In the genomic region with DNA sequence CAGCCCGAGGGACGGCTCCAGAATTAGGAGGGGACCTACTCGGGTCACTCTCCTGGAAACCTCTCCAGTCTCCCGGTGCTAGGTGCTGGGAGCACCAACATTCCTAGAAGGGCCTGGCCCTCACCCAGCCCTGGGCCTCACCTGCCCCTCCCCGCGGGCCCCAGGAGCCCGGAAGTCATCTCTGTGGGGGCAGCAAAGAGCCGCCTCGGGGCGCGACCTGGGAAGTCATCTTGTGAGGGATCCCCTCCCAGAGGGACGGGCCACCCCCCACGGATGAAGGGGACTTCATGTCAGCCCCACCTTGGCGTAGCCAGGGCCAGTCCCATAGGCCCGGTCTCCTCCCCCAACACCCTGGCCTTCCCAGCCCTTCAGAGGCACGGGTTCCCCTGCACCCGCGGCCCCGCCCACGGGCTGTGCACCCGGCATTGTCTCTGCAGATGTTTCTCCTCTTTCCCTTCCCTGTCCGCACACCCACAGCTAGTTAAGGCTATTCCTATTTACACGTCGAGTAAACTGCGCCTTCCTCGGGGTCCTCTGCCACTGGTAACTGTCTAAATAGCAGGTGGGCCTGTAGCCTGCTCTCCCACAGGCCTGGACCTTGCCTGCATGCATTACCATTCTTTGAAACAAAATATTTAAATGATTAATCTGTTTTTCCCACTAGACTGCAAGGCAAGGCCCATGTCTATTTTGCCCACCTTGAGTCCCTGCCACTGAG, we compare ENCODE assay signal across 1 cellular context.
TF ChIP-seq lines count a peak whose summit lies in the region.

No MANE protein-coding gene starts in this region.

TF ChIP-seq in GM12878, 131 proteins besides CTCF, POLR2A, EP300 and RAD21 (continued from another document and continues in another):
- TF ChIP-seq, protein P1, sequence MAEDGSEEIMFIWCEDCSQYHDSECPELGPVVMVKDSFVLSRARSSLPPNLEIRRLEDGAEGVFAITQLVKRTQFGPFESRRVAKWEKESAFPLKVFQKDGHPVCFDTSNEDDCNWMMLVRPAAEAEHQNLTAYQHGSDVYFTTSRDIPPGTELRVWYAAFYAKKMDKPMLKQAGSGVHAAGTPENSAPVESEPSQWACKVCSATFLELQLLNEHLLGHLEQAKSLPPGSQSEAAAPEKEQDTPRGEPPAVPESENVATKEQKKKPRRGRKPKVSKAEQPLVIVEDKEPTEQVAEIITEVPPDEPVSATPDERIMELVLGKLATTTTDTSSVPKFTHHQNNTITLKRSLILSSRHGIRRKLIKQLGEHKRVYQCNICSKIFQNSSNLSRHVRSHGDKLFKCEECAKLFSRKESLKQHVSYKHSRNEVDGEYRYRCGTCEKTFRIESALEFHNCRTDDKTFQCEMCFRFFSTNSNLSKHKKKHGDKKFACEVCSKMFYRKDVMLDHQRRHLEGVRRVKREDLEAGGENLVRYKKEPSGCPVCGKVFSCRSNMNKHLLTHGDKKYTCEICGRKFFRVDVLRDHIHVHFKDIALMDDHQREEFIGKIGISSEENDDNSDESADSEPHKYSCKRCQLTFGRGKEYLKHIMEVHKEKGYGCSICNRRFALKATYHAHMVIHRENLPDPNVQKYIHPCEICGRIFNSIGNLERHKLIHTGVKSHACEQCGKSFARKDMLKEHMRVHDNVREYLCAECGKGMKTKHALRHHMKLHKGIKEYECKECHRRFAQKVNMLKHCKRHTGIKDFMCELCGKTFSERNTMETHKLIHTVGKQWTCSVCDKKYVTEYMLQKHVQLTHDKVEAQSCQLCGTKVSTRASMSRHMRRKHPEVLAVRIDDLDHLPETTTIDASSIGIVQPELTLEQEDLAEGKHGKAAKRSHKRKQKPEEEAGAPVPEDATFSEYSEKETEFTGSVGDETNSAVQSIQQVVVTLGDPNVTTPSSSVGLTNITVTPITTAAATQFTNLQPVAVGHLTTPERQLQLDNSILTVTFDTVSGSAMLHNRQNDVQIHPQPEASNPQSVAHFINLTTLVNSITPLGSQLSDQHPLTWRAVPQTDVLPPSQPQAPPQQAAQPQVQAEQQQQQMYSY (CRISPR knock-in tag; IDR thresholded peaks at IDR 0.05) = no peak
- TF ChIP-seq ZNF622 (IDR thresholded peaks at IDR 0.05) = no peak
- TF ChIP-seq, protein P2, sequence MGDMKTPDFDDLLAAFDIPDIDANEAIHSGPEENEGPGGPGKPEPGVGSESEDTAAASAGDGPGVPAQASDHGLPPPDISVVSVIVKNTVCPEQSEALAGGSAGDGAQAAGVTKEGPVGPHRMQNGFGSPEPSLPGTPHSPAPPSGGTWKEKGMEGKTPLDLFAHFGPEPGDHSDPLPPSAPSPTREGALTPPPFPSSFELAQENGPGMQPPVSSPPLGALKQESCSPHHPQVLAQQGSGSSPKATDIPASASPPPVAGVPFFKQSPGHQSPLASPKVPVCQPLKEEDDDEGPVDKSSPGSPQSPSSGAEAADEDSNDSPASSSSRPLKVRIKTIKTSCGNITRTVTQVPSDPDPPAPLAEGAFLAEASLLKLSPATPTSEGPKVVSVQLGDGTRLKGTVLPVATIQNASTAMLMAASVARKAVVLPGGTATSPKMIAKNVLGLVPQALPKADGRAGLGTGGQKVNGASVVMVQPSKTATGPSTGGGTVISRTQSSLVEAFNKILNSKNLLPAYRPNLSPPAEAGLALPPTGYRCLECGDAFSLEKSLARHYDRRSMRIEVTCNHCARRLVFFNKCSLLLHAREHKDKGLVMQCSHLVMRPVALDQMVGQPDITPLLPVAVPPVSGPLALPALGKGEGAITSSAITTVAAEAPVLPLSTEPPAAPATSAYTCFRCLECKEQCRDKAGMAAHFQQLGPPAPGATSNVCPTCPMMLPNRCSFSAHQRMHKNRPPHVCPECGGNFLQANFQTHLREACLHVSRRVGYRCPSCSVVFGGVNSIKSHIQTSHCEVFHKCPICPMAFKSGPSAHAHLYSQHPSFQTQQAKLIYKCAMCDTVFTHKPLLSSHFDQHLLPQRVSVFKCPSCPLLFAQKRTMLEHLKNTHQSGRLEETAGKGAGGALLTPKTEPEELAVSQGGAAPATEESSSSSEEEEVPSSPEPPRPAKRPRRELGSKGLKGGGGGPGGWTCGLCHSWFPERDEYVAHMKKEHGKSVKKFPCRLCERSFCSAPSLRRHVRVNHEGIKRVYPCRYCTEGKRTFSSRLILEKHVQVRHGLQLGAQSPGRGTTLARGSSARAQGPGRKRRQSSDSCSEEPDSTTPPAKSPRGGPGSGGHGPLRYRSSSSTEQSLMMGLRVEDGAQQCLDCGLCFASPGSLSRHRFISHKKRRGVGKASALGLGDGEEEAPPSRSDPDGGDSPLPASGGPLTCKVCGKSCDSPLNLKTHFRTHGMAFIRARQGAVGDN (IDR thresholded peaks at IDR 0.05) = no peak
- no peak for TF ChIP-seq TARDBP (IDR thresholded peaks at IDR 0.05; ENCODE audit: borderline replicate concordance)
- peak; percentile 6; the same call in 1 of the 2 replicates for TF ChIP-seq LARP7 (IDR thresholded peaks at IDR 0.05)
- TF ChIP-seq IKZF2 (IDR thresholded peaks at IDR 0.05) = peak; percentile 88
- no peak for TF ChIP-seq SREBF1 (IDR thresholded peaks at IDR 0.05; ENCODE audit: low read length)
- no peak; the same call in 1 of the 2 replicates for TF ChIP-seq BACH1 (IDR thresholded peaks at IDR 0.05; ENCODE audit: borderline replicate concordance)
- TF ChIP-seq DPF2 (IDR thresholded peaks at IDR 0.05) = no peak; the same call in 1 of the 2 replicates
- TF ChIP-seq, protein P3, sequence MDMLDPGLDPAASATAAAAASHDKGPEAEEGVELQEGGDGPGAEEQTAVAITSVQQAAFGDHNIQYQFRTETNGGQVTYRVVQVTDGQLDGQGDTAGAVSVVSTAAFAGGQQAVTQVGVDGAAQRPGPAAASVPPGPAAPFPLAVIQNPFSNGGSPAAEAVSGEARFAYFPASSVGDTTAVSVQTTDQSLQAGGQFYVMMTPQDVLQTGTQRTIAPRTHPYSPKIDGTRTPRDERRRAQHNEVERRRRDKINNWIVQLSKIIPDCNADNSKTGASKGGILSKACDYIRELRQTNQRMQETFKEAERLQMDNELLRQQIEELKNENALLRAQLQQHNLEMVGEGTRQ (IDR thresholded peaks at IDR 0.05; ENCODE audit: borderline replicate concordance, low read depth, low read length) = no peak
- TF ChIP-seq MXI1 (IDR thresholded peaks at IDR 0.05; ENCODE audit: low read depth, low read length) = peak; percentile 83
- 0 out of 3 replicates have a peak, but pooled peaks of 1 of the 2 experiments have one; percentile 46 for TF ChIP-seq EGR1 (IDR thresholded peaks at IDR 0.05; ENCODE audit: borderline replicate concordance in 1 of 2, low read depth in 2 of 2, low read length in 2 of 2)
- TF ChIP-seq, protein P4, sequence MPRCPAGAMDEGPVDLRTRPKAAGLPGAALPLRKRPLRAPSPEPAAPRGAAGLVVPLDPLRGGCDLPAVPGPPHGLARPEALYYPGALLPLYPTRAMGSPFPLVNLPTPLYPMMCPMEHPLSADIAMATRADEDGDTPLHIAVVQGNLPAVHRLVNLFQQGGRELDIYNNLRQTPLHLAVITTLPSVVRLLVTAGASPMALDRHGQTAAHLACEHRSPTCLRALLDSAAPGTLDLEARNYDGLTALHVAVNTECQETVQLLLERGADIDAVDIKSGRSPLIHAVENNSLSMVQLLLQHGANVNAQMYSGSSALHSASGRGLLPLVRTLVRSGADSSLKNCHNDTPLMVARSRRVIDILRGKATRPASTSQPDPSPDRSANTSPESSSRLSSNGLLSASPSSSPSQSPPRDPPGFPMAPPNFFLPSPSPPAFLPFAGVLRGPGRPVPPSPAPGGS (IDR thresholded peaks at IDR 0.05; ENCODE audit: borderline replicate concordance, insufficient read depth, low read depth, low read length, poor library complexity, severe bottlenecking) = peak; percentile 26
- TF ChIP-seq GABPA (IDR thresholded peaks at IDR 0.05; ENCODE audit: low read depth) = 0 out of 2 replicates have a peak, but pooled peaks have one; percentile 16
- TF ChIP-seq, protein P5, sequence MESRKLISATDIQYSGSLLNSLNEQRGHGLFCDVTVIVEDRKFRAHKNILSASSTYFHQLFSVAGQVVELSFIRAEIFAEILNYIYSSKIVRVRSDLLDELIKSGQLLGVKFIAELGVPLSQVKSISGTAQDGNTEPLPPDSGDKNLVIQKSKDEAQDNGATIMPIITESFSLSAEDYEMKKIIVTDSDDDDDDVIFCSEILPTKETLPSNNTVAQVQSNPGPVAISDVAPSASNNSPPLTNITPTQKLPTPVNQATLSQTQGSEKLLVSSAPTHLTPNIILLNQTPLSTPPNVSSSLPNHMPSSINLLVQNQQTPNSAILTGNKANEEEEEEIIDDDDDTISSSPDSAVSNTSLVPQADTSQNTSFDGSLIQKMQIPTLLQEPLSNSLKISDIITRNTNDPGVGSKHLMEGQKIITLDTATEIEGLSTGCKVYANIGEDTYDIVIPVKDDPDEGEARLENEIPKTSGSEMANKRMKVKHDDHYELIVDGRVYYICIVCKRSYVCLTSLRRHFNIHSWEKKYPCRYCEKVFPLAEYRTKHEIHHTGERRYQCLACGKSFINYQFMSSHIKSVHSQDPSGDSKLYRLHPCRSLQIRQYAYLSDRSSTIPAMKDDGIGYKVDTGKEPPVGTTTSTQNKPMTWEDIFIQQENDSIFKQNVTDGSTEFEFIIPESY (IDR thresholded peaks at IDR 0.05) = no peak
- TF ChIP-seq NR2F1 (conservative IDR thresholded peaks at IDR 0.05) = peak; percentile 93
- TF ChIP-seq, protein P6, sequence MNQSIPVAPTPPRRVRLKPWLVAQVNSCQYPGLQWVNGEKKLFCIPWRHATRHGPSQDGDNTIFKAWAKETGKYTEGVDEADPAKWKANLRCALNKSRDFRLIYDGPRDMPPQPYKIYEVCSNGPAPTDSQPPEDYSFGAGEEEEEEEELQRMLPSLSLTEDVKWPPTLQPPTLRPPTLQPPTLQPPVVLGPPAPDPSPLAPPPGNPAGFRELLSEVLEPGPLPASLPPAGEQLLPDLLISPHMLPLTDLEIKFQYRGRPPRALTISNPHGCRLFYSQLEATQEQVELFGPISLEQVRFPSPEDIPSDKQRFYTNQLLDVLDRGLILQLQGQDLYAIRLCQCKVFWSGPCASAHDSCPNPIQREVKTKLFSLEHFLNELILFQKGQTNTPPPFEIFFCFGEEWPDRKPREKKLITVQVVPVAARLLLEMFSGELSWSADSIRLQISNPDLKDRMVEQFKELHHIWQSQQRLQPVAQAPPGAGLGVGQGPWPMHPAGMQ (IDR thresholded peaks at IDR 0.05; ENCODE audit: borderline replicate concordance) = no peak
- 0 out of 2 replicates have a peak, but pooled peaks have one; percentile 14 for TF ChIP-seq EED (IDR thresholded peaks at IDR 0.05; ENCODE audit: low read depth)
- peak; percentile 90; the same call in 1 of the 2 replicates for TF ChIP-seq GATAD2B (conservative IDR thresholded peaks at IDR 0.05; ENCODE audit: low read depth)
- TF ChIP-seq FOXK2 (IDR thresholded peaks at IDR 0.05) = no peak
- TF ChIP-seq MTA2 (IDR thresholded peaks at IDR 0.05; ENCODE audit: low read depth) = peak; percentile 45; the same call in 1 of the 2 replicates
- TF ChIP-seq SMAD5 (IDR thresholded peaks at IDR 0.05; ENCODE audit: low read depth) = no peak
- TF ChIP-seq, protein P7, sequence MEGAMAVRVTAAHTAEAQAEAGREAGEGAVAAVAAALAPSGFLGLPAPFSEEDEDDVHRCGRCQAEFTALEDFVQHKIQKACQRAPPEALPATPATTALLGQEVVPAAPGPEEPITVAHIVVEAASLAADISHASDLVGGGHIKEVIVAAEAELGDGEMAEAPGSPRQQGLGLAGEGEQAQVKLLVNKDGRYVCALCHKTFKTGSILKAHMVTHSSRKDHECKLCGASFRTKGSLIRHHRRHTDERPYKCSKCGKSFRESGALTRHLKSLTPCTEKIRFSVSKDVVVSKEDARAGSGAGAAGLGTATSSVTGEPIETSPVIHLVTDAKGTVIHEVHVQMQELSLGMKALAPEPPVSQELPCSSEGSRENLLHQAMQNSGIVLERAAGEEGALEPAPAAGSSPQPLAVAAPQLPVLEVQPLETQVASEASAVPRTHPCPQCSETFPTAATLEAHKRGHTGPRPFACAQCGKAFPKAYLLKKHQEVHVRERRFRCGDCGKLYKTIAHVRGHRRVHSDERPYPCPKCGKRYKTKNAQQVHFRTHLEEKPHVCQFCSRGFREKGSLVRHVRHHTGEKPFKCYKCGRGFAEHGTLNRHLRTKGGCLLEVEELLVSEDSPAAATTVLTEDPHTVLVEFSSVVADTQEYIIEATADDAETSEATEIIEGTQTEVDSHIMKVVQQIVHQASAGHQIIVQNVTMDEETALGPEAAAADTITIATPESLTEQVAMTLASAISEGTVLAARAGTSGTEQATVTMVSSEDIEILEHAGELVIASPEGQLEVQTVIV (IDR thresholded peaks at IDR 0.05; ENCODE audit: borderline replicate concordance, partially characterized antibody) = peak; percentile 20
- TF ChIP-seq JUND (IDR thresholded peaks at IDR 0.05; ENCODE audit: low read depth, low read length) = no peak
- peak; percentile 64 for TF ChIP-seq NR2C1 (IDR thresholded peaks at IDR 0.05)
- TF ChIP-seq ETV6 (conservative IDR thresholded peaks at IDR 0.05 in 1 of 2, IDR thresholded peaks at IDR 0.05 in 1 of 2; ENCODE audit: borderline replicate concordance in 1 of 2, low read depth in 1 of 2) = 0 out of 4 replicates have a peak, but pooled peaks of 1 of the 2 experiments have one; percentile 40
- TF ChIP-seq TAF1 (IDR thresholded peaks at IDR 0.05; ENCODE audit: borderline replicate concordance, low read depth, low read length) = no peak; the same call in 1 of the 2 replicates
- TF ChIP-seq, protein P8, sequence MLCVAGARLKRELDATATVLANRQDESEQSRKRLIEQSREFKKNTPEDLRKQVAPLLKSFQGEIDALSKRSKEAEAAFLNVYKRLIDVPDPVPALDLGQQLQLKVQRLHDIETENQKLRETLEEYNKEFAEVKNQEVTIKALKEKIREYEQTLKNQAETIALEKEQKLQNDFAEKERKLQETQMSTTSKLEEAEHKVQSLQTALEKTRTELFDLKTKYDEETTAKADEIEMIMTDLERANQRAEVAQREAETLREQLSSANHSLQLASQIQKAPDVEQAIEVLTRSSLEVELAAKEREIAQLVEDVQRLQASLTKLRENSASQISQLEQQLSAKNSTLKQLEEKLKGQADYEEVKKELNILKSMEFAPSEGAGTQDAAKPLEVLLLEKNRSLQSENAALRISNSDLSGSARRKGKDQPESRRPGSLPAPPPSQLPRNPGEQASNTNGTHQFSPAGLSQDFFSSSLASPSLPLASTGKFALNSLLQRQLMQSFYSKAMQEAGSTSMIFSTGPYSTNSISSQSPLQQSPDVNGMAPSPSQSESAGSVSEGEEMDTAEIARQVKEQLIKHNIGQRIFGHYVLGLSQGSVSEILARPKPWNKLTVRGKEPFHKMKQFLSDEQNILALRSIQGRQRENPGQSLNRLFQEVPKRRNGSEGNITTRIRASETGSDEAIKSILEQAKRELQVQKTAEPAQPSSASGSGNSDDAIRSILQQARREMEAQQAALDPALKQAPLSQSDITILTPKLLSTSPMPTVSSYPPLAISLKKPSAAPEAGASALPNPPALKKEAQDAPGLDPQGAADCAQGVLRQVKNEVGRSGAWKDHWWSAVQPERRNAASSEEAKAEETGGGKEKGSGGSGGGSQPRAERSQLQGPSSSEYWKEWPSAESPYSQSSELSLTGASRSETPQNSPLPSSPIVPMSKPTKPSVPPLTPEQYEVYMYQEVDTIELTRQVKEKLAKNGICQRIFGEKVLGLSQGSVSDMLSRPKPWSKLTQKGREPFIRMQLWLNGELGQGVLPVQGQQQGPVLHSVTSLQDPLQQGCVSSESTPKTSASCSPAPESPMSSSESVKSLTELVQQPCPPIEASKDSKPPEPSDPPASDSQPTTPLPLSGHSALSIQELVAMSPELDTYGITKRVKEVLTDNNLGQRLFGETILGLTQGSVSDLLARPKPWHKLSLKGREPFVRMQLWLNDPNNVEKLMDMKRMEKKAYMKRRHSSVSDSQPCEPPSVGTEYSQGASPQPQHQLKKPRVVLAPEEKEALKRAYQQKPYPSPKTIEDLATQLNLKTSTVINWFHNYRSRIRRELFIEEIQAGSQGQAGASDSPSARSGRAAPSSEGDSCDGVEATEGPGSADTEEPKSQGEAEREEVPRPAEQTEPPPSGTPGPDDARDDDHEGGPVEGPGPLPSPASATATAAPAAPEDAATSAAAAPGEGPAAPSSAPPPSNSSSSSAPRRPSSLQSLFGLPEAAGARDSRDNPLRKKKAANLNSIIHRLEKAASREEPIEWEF (IDR thresholded peaks at IDR 0.05; ENCODE audit: insufficient replicate concordance, low read depth, low read length) = no peak
- no peak for TF ChIP-seq PML (IDR thresholded peaks at IDR 0.05; ENCODE audit: low read length)
